In genomic region chr10:63887600-63888396, GRCh38 we compare ENCODE assay signal across 20 cellular contexts.
"Had no signal": no experiment of that assay in that cellular context is flagged by ENCODE, and none has a peak within 500 bp of the region (broad histone marks: within the 10 kb centered on the region; RNA-seq: fewer than 3 reads in every experiment).

No MANE protein-coding gene starts in this region.

- H3K9ac ChIP-seq: KMS-11 had no signal

- ATAC-seq: activated T-cell treated with anti-CD3 and anti-CD28 coated beads, Interleukin-2, amount 50 U/mL, for 72 hours; Right ventricle myocardium inferior; T-cell had no signal

- DNase-seq: activated CD4-positive, alpha-beta memory T cell treated with anti-CD3 and anti-CD28 coated beads for 36 hours; activated CD4-positive, alpha-beta T cell treated with anti-CD3 and anti-CD28 coated beads, Interleukin-2, amount 10 ng/mL, durations not matched to agents 7 days and 5 days; activated CD4-positive, CD25-positive, alpha-beta regulatory T cell; activated CD8-positive, alpha-beta memory T cell treated with anti-CD3 and anti-CD28 coated beads, Interleukin-2, amount 50 U/mL, for 4 hours; activated gamma-delta T cell treated with Interleukin-2 at 50 U/mL for 16 hours; activated naive CD4-positive, alpha-beta T cell treated with anti-CD3 and anti-CD28 coated beads, Interleukin-2, amount 10 ng/mL, durations not matched to agents 7 days and 5 days; activated naive CD8-positive, alpha-beta T cell treated with anti-CD3 and anti-CD28 coated beads for 36 hours; activated T-cell treated with anti-CD3 and anti-CD28 coated beads, Interleukin-2, amount 50 U/mL, for 72 hours; MG63; MV-4-11; NCI-H1105; NCI-H1436; NCI-H2029 treated with DMSO at 0.1 percent for 48 hours; NCI-H510A treated with DMSO at 0.1 percent for 48 hours; T-cell; T-helper 2 cell; T1000 had no signal

- H3K36me3 ChIP-seq: MG63 had no signal

- H3K4me3 ChIP-seq: MG63, SK-N-MC had no signal

- H3K9me3 ChIP-seq: MG63 had no signal

- H3K27ac ChIP-seq: KMS-11, SK-N-MC had no signal

- H3K4me2 ChIP-seq: KMS-11 had no signal
